8 cellular contexts compared by ENCODE assay signal in genomic region chr7:34814203-34814842, GRCh38.
DNase-seq lines count a peak whose midpoint lies in the region; TF ChIP-seq lines count a peak whose summit lies in the region.
"Not testable (repeated sequence)": the region's sequence is repeated elsewhere in the genome, so short reads cannot be mapped to it uniquely, and the experiment has no call there.

No MANE protein-coding gene starts in this region.

- not testable (repeated sequence) for TF ChIP-seq EP300 in stomach (IDR thresholded peaks at IDR 0.05)

- H3K9me3 Mint-ChIP-seq in MCF 10A (ENCODE audit: unreplicated experiment) = not testable (repeated sequence)

- H3K4me3 ChIP-seq in stomach = not testable (repeated sequence)

- not testable (repeated sequence) for H3K27me3 ChIP-seq in stomach

- TF ChIP-seq POLR2A in stomach (IDR thresholded peaks at IDR 0.05) = not testable (repeated sequence)

- not testable (repeated sequence) for H3K36me3 Mint-ChIP-seq in MCF 10A (ENCODE audit: insufficient read depth, unreplicated experiment)

- not testable (repeated sequence) for TF ChIP-seq CTCF in C4-2B (conservative IDR thresholded peaks at IDR 0.05); MCF 10A (IDR thresholded peaks at IDR 0.05; ENCODE audit: unreplicated experiment); stomach (IDR thresholded peaks at IDR 0.05)

- BruUV-seq in MCF 10A (replicated peaks; lab: Mats Ljungman, UMichigan) = not testable (repeated sequence)

- intact Hi-C loops in MCF 10A (cut with micrococcal nuclease); stomach (cut with DNase I; ENCODE audit: low total_unique reads): not testable (repeated sequence)

- H3K9me3 ChIP-seq in stomach = peaks cover 0 to 11% (median 0%) of the 10 kb centered on the region in 4 donors

- CTCF ChIA-PET in MCF 10A (lab: Yijun Ruan, JAX) = interaction anchor here (0.5 to 1.1 kb wide), 2 partner anchors 8 to 17 kb away, joined by 3 read pairs; no protein-coding TSS in a partner anchor

- H3K27ac Mint-ChIP-seq in MCF 10A (ENCODE audit: low read depth, unreplicated experiment) = not testable (repeated sequence)

- not testable (repeated sequence) for H3K4me1 ChIP-seq in stomach

- H3K4me3 Mint-ChIP-seq in MCF 10A (ENCODE audit: unreplicated experiment) = not testable (repeated sequence)

- peaks cover 27% of the 10 kb centered on the region for H3K27me3 Mint-ChIP-seq in MCF 10A (ENCODE audit: insufficient read depth, unreplicated experiment)

- DNase-seq in H4 (ENCODE audit: low spot score) (peak; percentile 58), NCI-H146 (lab: John Stamatoyannopoulos, UW) (peak; percentile 2), NCI-H774 (lab: John Stamatoyannopoulos, UW) (peak; percentile 61), SHP77 (lab: John Stamatoyannopoulos, UW) (peak; percentile 61 to 75), MCF 10A (ENCODE audit: unreplicated experiment) (peak; percentile 38), islet precursor cell (peak; percentile 61), stomach (peak; percentile 73)

- POLR2A ChIA-PET in MCF 10A (lab: Yijun Ruan, JAX) = not testable (repeated sequence)

- WGBS in stomach, 5 donors = 28 to 68% (median 36%) methylated on average over 5 to 7 of the region's 7 CpGs

- H3K36me3 ChIP-seq in stomach = not testable (repeated sequence)

- H3K4me1 Mint-ChIP-seq in MCF 10A (ENCODE audit: insufficient read depth, unreplicated experiment) = not testable (repeated sequence)

- peak overlapping the region; percentile 13 for H3K27ac ChIP-seq in C4-2B
- not testable (repeated sequence) for H3K27ac ChIP-seq in stomach

Comparison
In these comparisons a context has a peak if more than half of its experiments do, and no peak if none do; other contexts are left out.
1. DNase-seq: peak in every context shown above with its lines; median percentile 73 in stomach; 68 in SHP77; 61 in NCI-H774; 61 in islet precursor cell; 58 in H4; 38 in MCF 10A; 2 in NCI-H146.